8 cellular contexts compared by ENCODE assay signal in the genomic region with DNA sequence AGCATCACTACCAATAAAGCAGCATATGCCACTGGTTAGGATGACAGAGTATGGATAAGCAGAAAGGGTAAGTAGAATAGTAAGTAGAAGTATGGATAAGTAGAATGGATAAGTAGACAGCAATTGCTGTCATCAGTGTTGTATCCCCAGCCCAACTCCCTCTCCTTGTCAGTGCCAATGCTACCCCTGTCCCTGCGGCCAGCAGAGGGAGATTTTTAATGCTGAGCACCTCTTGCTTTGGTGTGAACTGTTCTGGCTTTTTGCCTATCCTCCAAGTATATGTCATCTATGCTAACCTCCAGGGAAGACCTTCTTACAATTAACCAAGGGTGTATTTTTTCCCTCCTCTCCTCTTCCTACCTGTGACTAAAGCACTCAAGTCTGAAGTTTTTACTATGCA.
DNase-seq lines count a peak whose midpoint lies in the region; ATAC-seq and TF ChIP-seq lines count a peak whose summit lies in the region.

No MANE protein-coding gene starts in this region.

- H3K4me3 Mint-ChIP-seq in WTC11: no peak overlapping the region

- H3K4me1 Mint-ChIP-seq in WTC11: no peaks in the 10 kb centered on the region

- no peak overlapping the region for H3K18ac ChIP-seq in mesendoderm (ENCODE audit: low read length)

- no peak for TF ChIP-seq EP300 in upper lobe of left lung (IDR thresholded peaks at IDR 0.05)

- no peak overlapping the region for H2AK5ac ChIP-seq in mesendoderm (ENCODE audit: low read length)

- no peaks in the 10 kb centered on the region for H3K36me3 ChIP-seq in KMS-11 (ENCODE audit: insufficient read depth)
- H3K36me3 ChIP-seq in mesendoderm (ENCODE audit: control insufficient read depth, insufficient read depth, low read length): no peaks in the 10 kb centered on the region
- H3K36me3 ChIP-seq in upper lobe of left lung: no peaks in the 10 kb centered on the region

- no peak overlapping the region for H2BK120ac ChIP-seq in mesendoderm (ENCODE audit: low read depth, low read length)

- in situ Hi-C loops in G401 (cut with HindIII; ENCODE audit: low sequenced_read_pairs): no loop called here

- TF ChIP-seq CTCF in KMS-11 (conservative IDR thresholded peaks at IDR 0.05; ENCODE audit: low read depth, low read length) (0 out of 2 replicates have a peak, but pooled peaks have one; percentile 23), WTC11 (IDR thresholded peaks at IDR 0.05) (peak; percentile 48; the same call in 1 of the 2 replicates), upper lobe of left lung (IDR thresholded peaks at IDR 0.05) (no peak)

- H3K4me2 ChIP-seq in KMS-11 (no peak overlapping the region), mesendoderm (ENCODE audit: low read length) (no peak overlapping the region)

- no peak overlapping the region for H3K56ac ChIP-seq in mesendoderm (ENCODE audit: low read length)

- no peaks in the 10 kb centered on the region for H3K9me3 Mint-ChIP-seq in WTC11

- H3K4me1 ChIP-seq in KMS-11 (ENCODE audit: low read depth, poor library complexity, severe bottlenecking): no peaks in the 10 kb centered on the region
- no peaks in the 10 kb centered on the region for H3K4me1 ChIP-seq in mesendoderm (ENCODE audit: control insufficient read depth, low read depth, low read length)
- no peaks in the 10 kb centered on the region for H3K4me1 ChIP-seq in upper lobe of left lung

- ATAC-seq in WTC11 (peak; percentile 99), upper lobe of left lung (ENCODE audit: low FRiP score in 2 of 2) (no peak), GM21526 (IDR thresholded peaks at IDR 0.05; ENCODE audit: low FRiP score, unreplicated experiment) (no peak), GM19324 (IDR thresholded peaks at IDR 0.05; ENCODE audit: low FRiP score, unreplicated experiment) (no peak)

- no peak overlapping the region for H4K5ac ChIP-seq in mesendoderm (ENCODE audit: low read length)

- no peaks in the 10 kb centered on the region for H3K27me3 ChIP-seq in KMS-11 (ENCODE audit: insufficient read depth, low read depth)
- H3K27me3 ChIP-seq in mesendoderm (ENCODE audit: insufficient read depth, low read length, poor library complexity): no peaks in the 10 kb centered on the region
- no peaks in the 10 kb centered on the region for H3K27me3 ChIP-seq in upper lobe of left lung

- H3K79me1 ChIP-seq in mesendoderm (ENCODE audit: low read length): no peaks in the 10 kb centered on the region

- CTCF ChIA-PET in WTC11 (lab: Charles Lee): interaction anchor here (0.7 to 1.4 kb wide), 2 partner anchors 62 to 271 kb away, joined by 3 to 5 read pairs; no protein-coding TSS in a partner anchor

- DNase-seq in G401 (ENCODE audit: low spot score) (peak; percentile 65), WTC11 (ENCODE audit: low spot score) (peak; percentile 66), mesendoderm (peak; percentile 78), upper lobe of left lung (no peak)
- no peak for DNase-seq in activated CD4-positive, alpha-beta T cell treated with anti-CD3 and anti-CD28 coated beads, Interleukin-2, amount 50 U/mL, for 4 hours

- H3K4ac ChIP-seq in mesendoderm (ENCODE audit: low read depth, low read length): no peak overlapping the region

- no peak overlapping the region for H2BK15ac ChIP-seq in mesendoderm (replicated peaks; ENCODE audit: low read depth)

- no peaks in the 10 kb centered on the region for H3K79me2 ChIP-seq in KMS-11 (ENCODE audit: insufficient read depth, low read depth)
- H3K79me2 ChIP-seq in mesendoderm (ENCODE audit: control insufficient read depth, insufficient read depth, low read length): no peaks in the 10 kb centered on the region

- no peak overlapping the region for H2BK5ac ChIP-seq in mesendoderm (ENCODE audit: low read length)

- H3K36me3 Mint-ChIP-seq in WTC11: no peaks in the 10 kb centered on the region

- H3K27ac Mint-ChIP-seq in WTC11: no peak overlapping the region

- H2AFZ ChIP-seq in KMS-11 (ENCODE audit: low read depth): no peak overlapping the region

- POLR2A ChIA-PET in WTC11 (lab: Charles Lee): interaction anchor here (0.7 kb wide), 1 partner anchor 12 kb away, joined by 3 read pairs; no protein-coding TSS in a partner anchor

- no peak for TF ChIP-seq POLR2A in upper lobe of left lung (IDR thresholded peaks at IDR 0.05)

- no peaks in the 10 kb centered on the region for H3K9me3 ChIP-seq in upper lobe of left lung

- no peaks in the 10 kb centered on the region for H3K27me3 Mint-ChIP-seq in WTC11 (ENCODE audit: low read depth)

- no peak overlapping the region for H3K9ac ChIP-seq in KMS-11
- H3K9ac ChIP-seq in mesendoderm (ENCODE audit: low read length): no peak overlapping the region

- H3K4me3 ChIP-seq in KMS-11 (IDR thresholded peaks at IDR 0.05; ENCODE audit: insufficient read depth, low read depth, low read length) (no peak overlapping the region), mesendoderm (ENCODE audit: low read length) (no peak overlapping the region), upper lobe of left lung (no peak overlapping the region)

- WGBS in mesendoderm (ENCODE audit: extremely low coverage, insufficient coverage, low lambda C conversion rate): no CpG with 5 or more reads among the region's 1 CpG
- WGBS in upper lobe of left lung, 2 donors: 50 to 63% methylated on average over 1 of the region's 1 CpG

- H3K23ac ChIP-seq in mesendoderm (ENCODE audit: low read length): no peak overlapping the region

- H4K8ac ChIP-seq in mesendoderm (ENCODE audit: low read depth, low read length): no peak overlapping the region

- H3K27ac ChIP-seq in KMS-11 (no peak overlapping the region), mesendoderm (ENCODE audit: low read depth, low read length) (no peak overlapping the region), upper lobe of left lung (no peak overlapping the region)

- no peaks in the 10 kb centered on the region for H4K20me1 ChIP-seq in KMS-11 (ENCODE audit: insufficient read depth)

TF ChIP-seq in WTC11, 78 proteins besides CTCF, POLR2A, EP300 and RAD21 (continues in another document):
- TF ChIP-seq, protein P1, sequence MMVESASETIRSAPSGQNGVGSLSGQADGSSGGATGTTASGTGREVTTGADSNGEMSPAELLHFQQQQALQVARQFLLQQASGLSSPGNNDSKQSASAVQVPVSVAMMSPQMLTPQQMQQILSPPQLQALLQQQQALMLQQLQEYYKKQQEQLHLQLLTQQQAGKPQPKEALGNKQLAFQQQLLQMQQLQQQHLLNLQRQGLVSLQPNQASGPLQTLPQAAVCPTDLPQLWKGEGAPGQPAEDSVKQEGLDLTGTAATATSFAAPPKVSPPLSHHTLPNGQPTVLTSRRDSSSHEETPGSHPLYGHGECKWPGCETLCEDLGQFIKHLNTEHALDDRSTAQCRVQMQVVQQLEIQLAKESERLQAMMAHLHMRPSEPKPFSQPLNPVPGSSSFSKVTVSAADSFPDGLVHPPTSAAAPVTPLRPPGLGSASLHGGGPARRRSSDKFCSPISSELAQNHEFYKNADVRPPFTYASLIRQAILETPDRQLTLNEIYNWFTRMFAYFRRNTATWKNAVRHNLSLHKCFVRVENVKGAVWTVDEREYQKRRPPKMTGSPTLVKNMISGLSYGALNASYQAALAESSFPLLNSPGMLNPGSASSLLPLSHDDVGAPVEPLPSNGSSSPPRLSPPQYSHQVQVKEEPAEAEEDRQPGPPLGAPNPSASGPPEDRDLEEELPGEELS (CRISPR knock-in tag; IDR thresholded peaks at IDR 0.05): no peak
- no peak for TF ChIP-seq NR1H2 (CRISPR knock-in tag; IDR thresholded peaks at IDR 0.05)
- no peak for TF ChIP-seq SOX15 (CRISPR knock-in tag; IDR thresholded peaks at IDR 0.05)
- TF ChIP-seq, protein P2, sequence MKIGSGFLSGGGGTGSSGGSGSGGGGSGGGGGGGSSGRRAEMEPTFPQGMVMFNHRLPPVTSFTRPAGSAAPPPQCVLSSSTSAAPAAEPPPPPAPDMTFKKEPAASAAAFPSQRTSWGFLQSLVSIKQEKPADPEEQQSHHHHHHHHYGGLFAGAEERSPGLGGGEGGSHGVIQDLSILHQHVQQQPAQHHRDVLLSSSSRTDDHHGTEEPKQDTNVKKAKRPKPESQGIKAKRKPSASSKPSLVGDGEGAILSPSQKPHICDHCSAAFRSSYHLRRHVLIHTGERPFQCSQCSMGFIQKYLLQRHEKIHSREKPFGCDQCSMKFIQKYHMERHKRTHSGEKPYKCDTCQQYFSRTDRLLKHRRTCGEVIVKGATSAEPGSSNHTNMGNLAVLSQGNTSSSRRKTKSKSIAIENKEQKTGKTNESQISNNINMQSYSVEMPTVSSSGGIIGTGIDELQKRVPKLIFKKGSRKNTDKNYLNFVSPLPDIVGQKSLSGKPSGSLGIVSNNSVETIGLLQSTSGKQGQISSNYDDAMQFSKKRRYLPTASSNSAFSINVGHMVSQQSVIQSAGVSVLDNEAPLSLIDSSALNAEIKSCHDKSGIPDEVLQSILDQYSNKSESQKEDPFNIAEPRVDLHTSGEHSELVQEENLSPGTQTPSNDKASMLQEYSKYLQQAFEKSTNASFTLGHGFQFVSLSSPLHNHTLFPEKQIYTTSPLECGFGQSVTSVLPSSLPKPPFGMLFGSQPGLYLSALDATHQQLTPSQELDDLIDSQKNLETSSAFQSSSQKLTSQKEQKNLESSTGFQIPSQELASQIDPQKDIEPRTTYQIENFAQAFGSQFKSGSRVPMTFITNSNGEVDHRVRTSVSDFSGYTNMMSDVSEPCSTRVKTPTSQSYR (CRISPR knock-in tag; IDR thresholded peaks at IDR 0.05): no peak
- TF ChIP-seq GTF2I (CRISPR knock-in tag; conservative IDR thresholded peaks at IDR 0.05): no peak
- TF ChIP-seq SMAD4 (CRISPR knock-in tag; IDR thresholded peaks at IDR 0.05): no peak

Comparison
In these comparisons a context has a peak if more than half of its experiments do, and no peak if none do; other contexts are left out.
1. DNase-seq: peak in G401 (single experiment), WTC11 (single experiment) and mesendoderm (single experiment); none in upper lobe of left lung (0 of 2) and activated CD4-positive, alpha-beta T cell treated with anti-CD3 and anti-CD28 coated beads, Interleukin-2, amount 50 U/mL, for 4 hours (0 of 2).
2. CTCF ChIP-seq: peak in KMS-11 (single experiment) and WTC11 (single experiment); none in upper lobe of left lung (0 of 6).